1 cellular context compared by ENCODE assay signal in the genomic region with DNA sequence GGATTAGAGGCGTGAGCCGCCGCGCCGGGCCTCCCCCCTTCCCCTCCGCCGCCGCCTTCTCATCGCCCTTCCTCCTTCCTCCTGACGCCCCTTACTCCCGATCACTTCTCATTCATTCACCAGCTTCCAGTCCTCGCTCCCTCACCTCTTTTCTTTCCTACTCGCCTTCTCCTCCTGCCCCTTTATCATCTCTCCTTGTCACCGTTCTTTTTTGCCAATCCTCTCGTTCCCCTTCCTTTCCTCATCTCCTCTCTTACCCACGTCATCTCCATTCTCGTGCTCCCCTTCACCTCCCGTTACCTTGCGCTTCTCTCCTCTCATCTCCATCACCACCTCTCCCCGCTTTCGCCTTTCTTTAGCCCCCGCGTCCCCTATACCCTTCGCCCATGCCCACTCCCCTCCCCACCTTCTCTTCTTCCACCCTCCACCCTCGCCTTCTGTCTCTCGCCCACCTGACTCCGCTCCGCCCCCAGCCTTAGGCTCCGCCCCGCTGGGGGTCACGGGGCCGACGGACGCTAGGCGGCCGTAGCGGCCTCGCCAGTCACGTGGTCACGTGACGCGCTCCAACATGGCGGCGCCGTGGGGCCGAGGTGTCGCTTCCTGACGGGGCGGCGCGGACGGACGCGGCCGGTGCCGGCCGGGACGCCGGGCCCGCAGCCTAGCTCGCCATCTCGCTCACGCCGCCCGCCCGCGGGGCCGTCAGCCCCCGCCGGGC.
TF ChIP-seq lines count a peak whose summit lies in the region.

A gene (plus strand): TSS at position 544 of the 715 bp plus-strand sequence. CDS start 179 bp downstream, outside the sequence.

TF ChIP-seq in HepG2, 621 proteins besides CTCF, POLR2A, EP300 and RAD21 (continued from another document and continues in another):
- TF ChIP-seq FLYWCH1 (CRISPR knock-in tag; IDR thresholded peaks at IDR 0.05) (peak; percentile 5; the same call in 1 of the 2 replicates), HNRNPK (IDR thresholded peaks at IDR 0.05; ENCODE audit: low read depth, low read length, poor library complexity, severe bottlenecking) (peak; percentile 100), NFIB (CRISPR knock-in tag; IDR thresholded peaks at IDR 0.05; ENCODE audit: borderline replicate concordance) (no peak), ZBTB7B (CRISPR knock-in tag; IDR thresholded peaks at IDR 0.05) (peak; percentile 41; the same call in 1 of the 2 replicates), FOXC1 (CRISPR knock-in tag; IDR thresholded peaks at IDR 0.05; ENCODE audit: borderline replicate concordance) (no peak), ZNF563 (CRISPR knock-in tag; IDR thresholded peaks at IDR 0.05) (peak; percentile 96), ZNF350 (CRISPR knock-in tag; IDR thresholded peaks at IDR 0.05; ENCODE audit: borderline replicate concordance, low read depth) (peak; percentile 0; the same call in 1 of the 2 replicates), IRX3 (CRISPR knock-in tag; IDR thresholded peaks at IDR 0.05; ENCODE audit: borderline replicate concordance, low read depth) (peak; percentile 92), DNMT3B (CRISPR knock-in tag; conservative IDR thresholded peaks at IDR 0.05) (no peak), ZZZ3 (CRISPR knock-in tag; IDR thresholded peaks at IDR 0.05; ENCODE audit: borderline replicate concordance) (peak; percentile 73; the same call in 1 of the 2 replicates), SIX4 (CRISPR knock-in tag; IDR thresholded peaks at IDR 0.05) (no peak; the same call in 1 of the 2 replicates), EEA1 (CRISPR knock-in tag; IDR thresholded peaks at IDR 0.05; ENCODE audit: borderline replicate concordance) (peak; percentile 65; the same call in 1 of the 2 replicates), MYC (CRISPR knock-in tag; IDR thresholded peaks at IDR 0.05; ENCODE audit: borderline replicate concordance) (peak; percentile 96), ZNF749 (CRISPR knock-in tag; IDR thresholded peaks at IDR 0.05; ENCODE audit: borderline replicate concordance) (peak; percentile 74; the same call in 1 of the 2 replicates), SIN3A (IDR thresholded peaks at IDR 0.05; ENCODE audit: borderline replicate concordance, low read depth, low read length) (peak; percentile 71; the same call in 1 of the 2 replicates), NR2F2 (IDR thresholded peaks at IDR 0.05; ENCODE audit: borderline replicate concordance, low read depth) (peak; percentile 33; the same call in 1 of the 2 replicates), ZNF775 (CRISPR knock-in tag; IDR thresholded peaks at IDR 0.05; ENCODE audit: borderline replicate concordance) (no peak), ISL2 (CRISPR knock-in tag; IDR thresholded peaks at IDR 0.05) (no peak; the same call in none of the 2 replicates), PTBP1 (IDR thresholded peaks at IDR 0.05; ENCODE audit: low read depth, low read length, poor library complexity, severe bottlenecking) (no peak), ZNF136 (CRISPR knock-in tag; IDR thresholded peaks at IDR 0.05; ENCODE audit: low read depth) (no peak), MED1 (CRISPR knock-in tag; IDR thresholded peaks at IDR 0.05) (0 out of 2 replicates have a peak, but pooled peaks have one; percentile 51), HNF4A (CRISPR knock-in tag; IDR thresholded peaks at IDR 0.05) (no peak; the same call in 1 of the 2 replicates), PHF5A (CRISPR knock-in tag; IDR thresholded peaks at IDR 0.05; ENCODE audit: low read depth, unreplicated experiment) (no peak), CHD2 (IDR thresholded peaks at IDR 0.05; ENCODE audit: low read depth, low read length) (no peak), KDM4B (CRISPR knock-in tag; IDR thresholded peaks at IDR 0.05) (no peak), ZNF772 (CRISPR knock-in tag; IDR thresholded peaks at IDR 0.05) (0 out of 2 replicates have a peak, but pooled peaks have one; percentile 70), MXI1 (IDR thresholded peaks at IDR 0.05; ENCODE audit: borderline replicate concordance, low read depth, low read length) (peak; percentile 94), ZNF607 (CRISPR knock-in tag; IDR thresholded peaks at IDR 0.05; ENCODE audit: borderline replicate concordance) (no peak; the same call in 1 of the 2 replicates), MTA1 (CRISPR knock-in tag; IDR thresholded peaks at IDR 0.05; ENCODE audit: borderline replicate concordance) (peak; percentile 44; the same call in 1 of the 2 replicates), ZNF615 (CRISPR knock-in tag; IDR thresholded peaks at IDR 0.05; ENCODE audit: borderline replicate concordance) (no peak), CBX1 (IDR thresholded peaks at IDR 0.05; ENCODE audit: low read depth) (no peak), AGO1 (IDR thresholded peaks at IDR 0.05; ENCODE audit: low read depth, low read length, poor library complexity, severe bottlenecking) (peak; percentile 47), EED (CRISPR knock-in tag; IDR thresholded peaks at IDR 0.05) (no peak; the same call in 1 of the 2 replicates), ZMYM4 (CRISPR knock-in tag; IDR thresholded peaks at IDR 0.05) (peak; percentile 29; the same call in 1 of the 2 replicates), KLF16 (CRISPR knock-in tag; IDR thresholded peaks at IDR 0.05) (peak in 1 of 2 experiments; percentile 82; a peak in 2 of 4 replicates), NAIF1 (CRISPR knock-in tag; IDR thresholded peaks at IDR 0.05; ENCODE audit: borderline replicate concordance) (no peak), ZNF549 (CRISPR knock-in tag; IDR thresholded peaks at IDR 0.05) (no peak), ZSCAN20 (CRISPR knock-in tag; IDR thresholded peaks at IDR 0.05; ENCODE audit: borderline replicate concordance) (no peak), HDAC6 (IDR thresholded peaks at IDR 0.05; ENCODE audit: low read depth, low read length) (no peak), KLF6 (CRISPR knock-in tag; IDR thresholded peaks at IDR 0.05) (peak; percentile 65; the same call in 1 of the 2 replicates), ZNF451 (CRISPR knock-in tag; IDR thresholded peaks at IDR 0.05) (peak; percentile 38; the same call in 1 of the 2 replicates)
- TF ChIP-seq, protein P1, sequence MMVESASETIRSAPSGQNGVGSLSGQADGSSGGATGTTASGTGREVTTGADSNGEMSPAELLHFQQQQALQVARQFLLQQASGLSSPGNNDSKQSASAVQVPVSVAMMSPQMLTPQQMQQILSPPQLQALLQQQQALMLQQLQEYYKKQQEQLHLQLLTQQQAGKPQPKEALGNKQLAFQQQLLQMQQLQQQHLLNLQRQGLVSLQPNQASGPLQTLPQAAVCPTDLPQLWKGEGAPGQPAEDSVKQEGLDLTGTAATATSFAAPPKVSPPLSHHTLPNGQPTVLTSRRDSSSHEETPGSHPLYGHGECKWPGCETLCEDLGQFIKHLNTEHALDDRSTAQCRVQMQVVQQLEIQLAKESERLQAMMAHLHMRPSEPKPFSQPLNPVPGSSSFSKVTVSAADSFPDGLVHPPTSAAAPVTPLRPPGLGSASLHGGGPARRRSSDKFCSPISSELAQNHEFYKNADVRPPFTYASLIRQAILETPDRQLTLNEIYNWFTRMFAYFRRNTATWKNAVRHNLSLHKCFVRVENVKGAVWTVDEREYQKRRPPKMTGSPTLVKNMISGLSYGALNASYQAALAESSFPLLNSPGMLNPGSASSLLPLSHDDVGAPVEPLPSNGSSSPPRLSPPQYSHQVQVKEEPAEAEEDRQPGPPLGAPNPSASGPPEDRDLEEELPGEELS (CRISPR knock-in tag; IDR thresholded peaks at IDR 0.05), result 0 out of 2 replicates have a peak, but pooled peaks have one; percentile 2
- TF ChIP-seq, protein P2, sequence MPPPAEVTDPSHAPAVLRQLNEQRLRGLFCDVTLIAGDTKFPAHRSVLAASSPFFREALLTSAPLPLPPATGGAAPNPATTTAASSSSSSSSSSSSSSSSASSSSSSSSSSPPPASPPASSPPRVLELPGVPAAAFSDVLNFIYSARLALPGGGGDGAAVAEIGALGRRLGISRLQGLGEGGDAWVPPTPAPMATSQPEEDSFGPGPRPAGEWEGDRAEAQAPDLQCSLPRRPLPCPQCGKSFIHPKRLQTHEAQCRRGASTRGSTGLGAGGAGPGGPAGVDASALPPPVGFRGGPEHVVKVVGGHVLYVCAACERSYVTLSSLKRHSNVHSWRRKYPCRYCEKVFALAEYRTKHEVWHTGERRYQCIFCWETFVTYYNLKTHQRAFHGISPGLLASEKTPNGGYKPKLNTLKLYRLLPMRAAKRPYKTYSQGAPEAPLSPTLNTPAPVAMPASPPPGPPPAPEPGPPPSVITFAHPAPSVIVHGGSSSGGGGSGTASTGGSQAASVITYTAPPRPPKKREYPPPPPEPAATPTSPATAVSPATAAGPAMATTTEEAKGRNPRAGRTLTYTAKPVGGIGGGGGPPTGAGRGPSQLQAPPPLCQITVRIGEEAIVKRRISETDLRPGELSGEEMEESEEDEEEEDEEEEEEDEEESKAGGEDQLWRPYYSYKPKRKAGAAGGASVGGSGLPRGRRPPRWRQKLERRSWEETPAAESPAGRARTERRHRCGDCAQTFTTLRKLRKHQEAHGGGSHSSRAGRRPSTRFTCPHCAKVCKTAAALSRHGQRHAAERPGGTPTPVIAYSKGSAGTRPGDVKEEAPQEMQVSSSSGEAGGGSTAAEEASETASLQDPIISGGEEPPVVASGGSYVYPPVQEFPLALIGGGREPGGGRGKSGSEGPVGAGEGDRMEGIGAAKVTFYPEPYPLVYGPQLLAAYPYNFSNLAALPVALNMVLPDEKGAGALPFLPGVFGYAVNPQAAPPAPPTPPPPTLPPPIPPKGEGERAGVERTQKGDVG (CRISPR knock-in tag; IDR thresholded peaks at IDR 0.05; ENCODE audit: borderline replicate concordance), result no peak
- TF ChIP-seq, protein P3, sequence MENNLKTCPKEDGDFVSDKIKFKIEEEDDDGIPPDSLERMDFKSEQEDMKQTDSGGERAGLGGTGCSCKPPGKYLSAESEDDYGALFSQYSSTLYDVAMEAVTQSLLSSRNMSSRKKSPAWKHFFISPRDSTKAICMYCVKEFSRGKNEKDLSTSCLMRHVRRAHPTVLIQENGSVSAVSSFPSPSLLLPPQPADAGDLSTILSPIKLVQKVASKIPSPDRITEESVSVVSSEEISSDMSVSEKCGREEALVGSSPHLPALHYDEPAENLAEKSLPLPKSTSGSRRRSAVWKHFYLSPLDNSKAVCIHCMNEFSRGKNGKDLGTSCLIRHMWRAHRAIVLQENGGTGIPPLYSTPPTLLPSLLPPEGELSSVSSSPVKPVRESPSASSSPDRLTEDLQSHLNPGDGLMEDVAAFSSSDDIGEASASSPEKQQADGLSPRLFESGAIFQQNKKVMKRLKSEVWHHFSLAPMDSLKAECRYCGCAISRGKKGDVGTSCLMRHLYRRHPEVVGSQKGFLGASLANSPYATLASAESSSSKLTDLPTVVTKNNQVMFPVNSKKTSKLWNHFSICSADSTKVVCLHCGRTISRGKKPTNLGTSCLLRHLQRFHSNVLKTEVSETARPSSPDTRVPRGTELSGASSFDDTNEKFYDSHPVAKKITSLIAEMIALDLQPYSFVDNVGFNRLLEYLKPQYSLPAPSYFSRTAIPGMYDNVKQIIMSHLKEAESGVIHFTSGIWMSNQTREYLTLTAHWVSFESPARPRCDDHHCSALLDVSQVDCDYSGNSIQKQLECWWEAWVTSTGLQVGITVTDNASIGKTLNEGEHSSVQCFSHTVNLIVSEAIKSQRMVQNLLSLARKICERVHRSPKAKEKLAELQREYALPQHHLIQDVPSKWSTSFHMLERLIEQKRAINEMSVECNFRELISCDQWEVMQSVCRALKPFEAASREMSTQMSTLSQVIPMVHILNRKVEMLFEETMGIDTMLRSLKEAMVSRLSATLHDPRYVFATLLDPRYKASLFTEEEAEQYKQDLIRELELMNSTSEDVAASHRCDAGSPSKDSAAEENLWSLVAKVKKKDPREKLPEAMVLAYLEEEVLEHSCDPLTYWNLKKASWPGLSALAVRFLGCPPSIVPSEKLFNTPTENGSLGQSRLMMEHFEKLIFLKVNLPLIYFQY (CRISPR knock-in tag; IDR thresholded peaks at IDR 0.05; ENCODE audit: borderline replicate concordance), result no peak; the same call in 1 of the 2 replicates
- TF ChIP-seq, protein P4, sequence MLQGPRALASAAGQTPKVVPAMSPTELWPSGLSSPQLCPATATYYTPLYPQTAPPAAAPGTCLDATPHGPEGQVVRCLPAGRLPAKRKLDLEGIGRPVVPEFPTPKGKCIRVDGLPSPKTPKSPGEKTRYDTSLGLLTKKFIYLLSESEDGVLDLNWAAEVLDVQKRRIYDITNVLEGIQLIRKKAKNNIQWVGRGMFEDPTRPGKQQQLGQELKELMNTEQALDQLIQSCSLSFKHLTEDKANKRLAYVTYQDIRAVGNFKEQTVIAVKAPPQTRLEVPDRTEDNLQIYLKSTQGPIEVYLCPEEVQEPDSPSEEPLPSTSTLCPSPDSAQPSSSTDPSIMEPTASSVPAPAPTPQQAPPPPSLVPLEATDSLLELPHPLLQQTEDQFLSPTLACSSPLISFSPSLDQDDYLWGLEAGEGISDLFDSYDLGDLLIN (CRISPR knock-in tag; IDR thresholded peaks at IDR 0.05; ENCODE audit: borderline replicate concordance), result no peak
- TF ChIP-seq, protein P5, sequence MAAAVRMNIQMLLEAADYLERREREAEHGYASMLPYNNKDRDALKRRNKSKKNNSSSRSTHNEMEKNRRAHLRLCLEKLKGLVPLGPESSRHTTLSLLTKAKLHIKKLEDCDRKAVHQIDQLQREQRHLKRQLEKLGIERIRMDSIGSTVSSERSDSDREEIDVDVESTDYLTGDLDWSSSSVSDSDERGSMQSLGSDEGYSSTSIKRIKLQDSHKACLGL (CRISPR knock-in tag; IDR thresholded peaks at IDR 0.05), result no peak; the same call in 1 of the 2 replicates
- TF ChIP-seq, protein P6, sequence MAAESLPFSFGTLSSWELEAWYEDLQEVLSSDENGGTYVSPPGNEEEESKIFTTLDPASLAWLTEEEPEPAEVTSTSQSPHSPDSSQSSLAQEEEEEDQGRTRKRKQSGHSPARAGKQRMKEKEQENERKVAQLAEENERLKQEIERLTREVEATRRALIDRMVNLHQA (CRISPR knock-in tag; IDR thresholded peaks at IDR 0.05), result no peak
- TF ChIP-seq, protein P7, sequence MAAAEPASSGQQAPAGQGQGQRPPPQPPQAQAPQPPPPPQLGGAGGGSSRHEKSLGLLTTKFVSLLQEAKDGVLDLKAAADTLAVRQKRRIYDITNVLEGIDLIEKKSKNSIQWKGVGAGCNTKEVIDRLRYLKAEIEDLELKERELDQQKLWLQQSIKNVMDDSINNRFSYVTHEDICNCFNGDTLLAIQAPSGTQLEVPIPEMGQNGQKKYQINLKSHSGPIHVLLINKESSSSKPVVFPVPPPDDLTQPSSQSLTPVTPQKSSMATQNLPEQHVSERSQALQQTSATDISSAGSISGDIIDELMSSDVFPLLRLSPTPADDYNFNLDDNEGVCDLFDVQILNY (CRISPR knock-in tag; conservative IDR thresholded peaks at IDR 0.05), result peak; percentile 57; the same call in 1 of the 2 replicates
- TF ChIP-seq, protein P8, sequence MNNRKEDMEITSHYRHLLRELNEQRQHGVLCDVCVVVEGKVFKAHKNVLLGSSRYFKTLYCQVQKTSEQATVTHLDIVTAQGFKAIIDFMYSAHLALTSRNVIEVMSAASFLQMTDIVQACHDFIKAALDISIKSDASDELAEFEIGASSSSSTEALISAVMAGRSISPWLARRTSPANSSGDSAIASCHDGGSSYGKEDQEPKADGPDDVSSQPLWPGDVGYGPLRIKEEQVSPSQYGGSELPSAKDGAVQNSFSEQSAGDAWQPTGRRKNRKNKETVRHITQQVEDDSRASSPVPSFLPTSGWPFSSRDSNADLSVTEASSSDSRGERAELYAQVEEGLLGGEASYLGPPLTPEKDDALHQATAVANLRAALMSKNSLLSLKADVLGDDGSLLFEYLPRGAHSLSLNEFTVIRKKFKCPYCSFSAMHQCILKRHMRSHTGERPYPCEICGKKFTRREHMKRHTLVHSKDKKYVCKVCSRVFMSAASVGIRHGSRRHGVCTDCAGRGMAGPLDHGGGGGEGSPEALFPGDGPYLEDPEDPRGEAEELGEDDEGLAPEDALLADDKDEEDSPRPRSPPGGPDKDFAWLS (CRISPR knock-in tag; IDR thresholded peaks at IDR 0.05; ENCODE audit: borderline replicate concordance), result no peak
